Comparison of ENCODE assay signal across 1 cellular context in genomic region chr6:130993292-130993765, GRCh38.
TF ChIP-seq lines count a peak whose summit lies in the region.

No MANE protein-coding gene starts in this region.

TF ChIP-seq in K562, 482 proteins besides CTCF, POLR2A, EP300 and RAD21 (continued from another document and continues in another):
- TF ChIP-seq ZNF318 (IDR thresholded peaks at IDR 0.05; ENCODE audit: borderline replicate concordance in 1 of 2, low read depth in 1 of 2) (no peak), CREB5 (CRISPR knock-in tag; IDR thresholded peaks at IDR 0.05) (no peak), HOMEZ (CRISPR knock-in tag; IDR thresholded peaks at IDR 0.05) (no peak), KHSRP (IDR thresholded peaks at IDR 0.05) (no peak), NCOA6 (IDR thresholded peaks at IDR 0.05) (no peak), CBX1 (IDR thresholded peaks at IDR 0.05; ENCODE audit: low read depth) (no peak), HMBOX1 (IDR thresholded peaks at IDR 0.05) (no peak), FOXM1 (IDR thresholded peaks at IDR 0.05; ENCODE audit: low read depth) (no peak), FOXM1 (CRISPR knock-in tag; IDR thresholded peaks at IDR 0.05; ENCODE audit: low read depth) (no peak), ILK (tag; IDR thresholded peaks at IDR 0.05; ENCODE audit: borderline replicate concordance, low read depth) (no peak), POLR2H (tag; IDR thresholded peaks at IDR 0.05; ENCODE audit: low read depth) (peak; percentile 75), ELF1 (tag; IDR thresholded peaks at IDR 0.05) (peak; percentile 88), ZMIZ1 (IDR thresholded peaks at IDR 0.05; ENCODE audit: low read depth in 2 of 2, low read length in 2 of 2) (peak in 1 of 2 experiments; percentile 52; a peak in 1 of 4 replicates), ATF7 (IDR thresholded peaks at IDR 0.05) (peak; percentile 84), VEZF1 (CRISPR knock-in tag; IDR thresholded peaks at IDR 0.05) (peak; percentile 79), HMG20A (CRISPR knock-in tag; conservative IDR thresholded peaks at IDR 0.05) (no peak), CBX5 (IDR thresholded peaks at IDR 0.05; ENCODE audit: borderline replicate concordance, low read depth) (no peak), LCOR (CRISPR knock-in tag; IDR thresholded peaks at IDR 0.05) (0 out of 2 replicates have a peak, but pooled peaks have one; percentile 30), ZNF584 (CRISPR knock-in tag; IDR thresholded peaks at IDR 0.05; ENCODE audit: low read depth) (no peak), ZNF282 (CRISPR knock-in tag; IDR thresholded peaks at IDR 0.05) (no peak), TEAD1 (CRISPR knock-in tag; IDR thresholded peaks at IDR 0.05) (no peak), ZNF589 (CRISPR knock-in tag; IDR thresholded peaks at IDR 0.05; ENCODE audit: low read depth) (no peak; the same call in 1 of the 2 replicates), IRF1 (CRISPR knock-in tag; IDR thresholded peaks at IDR 0.05; ENCODE audit: borderline replicate concordance) (no peak), ZBTB5 (IDR thresholded peaks at IDR 0.05) (no peak), FOS (IDR thresholded peaks at IDR 0.05; ENCODE audit: extremely low read depth, insufficient read length) (no peak), ZNF232 (CRISPR knock-in tag; IDR thresholded peaks at IDR 0.05) (no peak), ID3 (CRISPR knock-in tag; IDR thresholded peaks at IDR 0.05) (no peak), ID3 (tag; IDR thresholded peaks at IDR 0.05) (no peak), DNMT1 (IDR thresholded peaks at IDR 0.05) (no peak), ZBTB9 (CRISPR knock-in tag; IDR thresholded peaks at IDR 0.05) (no peak), POLR2B (IDR thresholded peaks at IDR 0.05; ENCODE audit: low read depth, partially characterized antibody) (peak; percentile 27), HDAC3 (IDR thresholded peaks at IDR 0.05; ENCODE audit: borderline replicate concordance, partially characterized antibody) (peak; percentile 75), ZNF174 (CRISPR knock-in tag; IDR thresholded peaks at IDR 0.05) (no peak), CTBP1 (IDR thresholded peaks at IDR 0.05; ENCODE audit: borderline replicate concordance) (peak; percentile 38; the same call in 1 of the 2 replicates), THRB (CRISPR knock-in tag; conservative IDR thresholded peaks at IDR 0.05) (no peak)
